Comparison of ENCODE assay signal across 20 cellular contexts in genomic region chr2:23231865-23232264, GRCh38.
DNase-seq lines count a peak whose midpoint lies in the region; ATAC-seq and TF ChIP-seq lines count a peak whose summit lies in the region.
"Had no signal": no experiment of that assay in that cellular context is flagged by ENCODE, and none has a peak within 500 bp of the region (broad histone marks: within the 10 kb centered on the region; RNA-seq: fewer than 3 reads in every experiment).

No MANE protein-coding gene starts in this region.

- no peak overlapping the region for H3K4me2 ChIP-seq in osteoblast (ENCODE audit: insufficient read depth, low read length)
- H3K4me2 ChIP-seq: A549; BLaER1 treated with 17β-estradiol and CSF1 and Interleukin-3, amounts not matched to agents 10 nM and 100 nM had no signal

- H3K4me3 ChIP-seq in right atrium auricular region: no peak overlapping the region
- no peak overlapping the region for H3K4me3 ChIP-seq in heart right ventricle
- H3K4me3 ChIP-seq in endodermal cell (ENCODE audit: low read length): no peak overlapping the region
- no peak overlapping the region for H3K4me3 ChIP-seq in osteoblast (ENCODE audit: insufficient read depth, low read length)
- H3K4me3 ChIP-seq: A549; BLaER1 treated with 17β-estradiol and CSF1 and Interleukin-3, amounts not matched to agents 10 nM and 100 nM had no signal

- H3K27me3 ChIP-seq in right atrium auricular region: no peaks in the 10 kb centered on the region
- peaks cover 0 to 6% (median 0%) of the 10 kb centered on the region in 7 donors for H3K27me3 ChIP-seq in heart right ventricle
- no peaks in the 10 kb centered on the region for H3K27me3 ChIP-seq in endodermal cell (ENCODE audit: control insufficient read depth, insufficient read depth, low read length, poor library complexity, severe bottlenecking)
- no peaks in the 10 kb centered on the region for H3K27me3 ChIP-seq in osteoblast (ENCODE audit: insufficient read depth, low read length)
- H3K27me3 ChIP-seq: BLaER1 treated with 17β-estradiol and CSF1 and Interleukin-3, amounts not matched to agents 10 nM and 100 nM had no signal

- H3K27me3 Mint-ChIP-seq in endodermal cell (ENCODE audit: insufficient read depth): no peaks in the 10 kb centered on the region
- no peaks in the 10 kb centered on the region for H3K27me3 Mint-ChIP-seq in activated T-helper 17 cell treated with anti-CD3 and anti-CD28 coated beads, Interleukin-2, amount 50 U/mL, for 72 hours
- H3K27me3 Mint-ChIP-seq: B cell had no signal

- no peak overlapping the region for H3K27ac ChIP-seq in right atrium auricular region
- H3K27ac ChIP-seq in heart right ventricle: no peak overlapping the region
- H3K27ac ChIP-seq in endodermal cell (ENCODE audit: low read depth, low read length): no peak overlapping the region
- H3K27ac ChIP-seq in osteoblast (ENCODE audit: low read depth, low read length): no peak overlapping the region
- H3K27ac ChIP-seq: 22Rv1; A549; BLaER1 treated with 17β-estradiol and CSF1 and Interleukin-3, amounts not matched to agents 10 nM and 100 nM; C4-2B had no signal

- no peak overlapping the region for H3K27ac Mint-ChIP-seq in endodermal cell
- no peak overlapping the region for H3K27ac Mint-ChIP-seq in activated T-helper 17 cell treated with anti-CD3 and anti-CD28 coated beads, Interleukin-2, amount 50 U/mL, for 72 hours
- H3K27ac Mint-ChIP-seq: B cell; CD4-positive, alpha-beta T cell; CD8-positive, alpha-beta T cell had no signal

- H4K20me1 ChIP-seq in osteoblast (ENCODE audit: insufficient read depth, low read length): no peaks in the 10 kb centered on the region
- H4K20me1 ChIP-seq: BLaER1 treated with 17β-estradiol and CSF1 and Interleukin-3, amounts not matched to agents 10 nM and 100 nM had no signal

- no peak overlapping the region for H2AFZ ChIP-seq in osteoblast (ENCODE audit: low read length)

- H3K9me3 ChIP-seq in right atrium auricular region (no peaks in the 10 kb centered on the region), heart right ventricle (no peaks in the 10 kb centered on the region), endodermal cell (ENCODE audit: control insufficient read depth, low read length) (no peaks in the 10 kb centered on the region), osteoblast (ENCODE audit: low read depth, low read length) (no peaks in the 10 kb centered on the region)
- H3K9me3 ChIP-seq: A549, Caco-2 had no signal

- 88 to 90% methylated on average over 7 of the region's 7 CpGs for WGBS in heart right ventricle, 2 donors
- 90 to 95% methylated on average over 6 to 7 of the region's 7 CpGs for WGBS in endodermal cell (ENCODE audit: insufficient coverage in 1 of 2, insufficient read length in 1 of 2), 2 experiments

- H3K79me2 ChIP-seq in osteoblast (ENCODE audit: insufficient read depth, low read length): no peaks in the 10 kb centered on the region

- ATAC-seq in heart right ventricle (no peak), GM18858 (IDR thresholded peaks at IDR 0.05; ENCODE audit: unreplicated experiment) (no peak)
- no peak for ATAC-seq in activated T-helper 17 cell treated with anti-CD3 and anti-CD28 coated beads, Interleukin-2, amount 50 U/mL, for 72 hours (replicated peaks)
- ATAC-seq: A549; CD8-positive, alpha-beta T cell had no signal

- no peak overlapping the region for H3K4me3 Mint-ChIP-seq in endodermal cell
- H3K4me3 Mint-ChIP-seq in activated T-helper 17 cell treated with anti-CD3 and anti-CD28 coated beads, Interleukin-2, amount 50 U/mL, for 72 hours: no peak overlapping the region
- H3K4me3 Mint-ChIP-seq: B cell; CD4-positive, alpha-beta T cell; CD8-positive, alpha-beta T cell had no signal

- peaks cover 4% of the 10 kb centered on the region for H3K36me3 Mint-ChIP-seq in endodermal cell (ENCODE audit: low read depth)
- H3K36me3 Mint-ChIP-seq in activated T-helper 17 cell treated with anti-CD3 and anti-CD28 coated beads, Interleukin-2, amount 50 U/mL, for 72 hours (ENCODE audit: low read depth): no peaks in the 10 kb centered on the region
- H3K36me3 Mint-ChIP-seq: CD8-positive, alpha-beta T cell had no signal

- H3K4me1 Mint-ChIP-seq in endodermal cell: peaks cover 5% of the 10 kb centered on the region
- no peaks in the 10 kb centered on the region for H3K4me1 Mint-ChIP-seq in activated T-helper 17 cell treated with anti-CD3 and anti-CD28 coated beads, Interleukin-2, amount 50 U/mL, for 72 hours
- H3K4me1 Mint-ChIP-seq: B cell had no signal

- no peak overlapping the region for H3K9ac ChIP-seq in endodermal cell (ENCODE audit: extremely low read depth, low read length, poor library complexity, severe bottlenecking)
- H3K9ac ChIP-seq: BLaER1 treated with 17β-estradiol and CSF1 and Interleukin-3, amounts not matched to agents 10 nM and 100 nM had no signal

- H3K4me1 ChIP-seq in right atrium auricular region: no peaks in the 10 kb centered on the region
- H3K4me1 ChIP-seq in heart right ventricle: no peaks in the 10 kb centered on the region
- no peaks in the 10 kb centered on the region for H3K4me1 ChIP-seq in endodermal cell (ENCODE audit: control insufficient read depth, insufficient read depth, low read length)
- no peaks in the 10 kb centered on the region for H3K4me1 ChIP-seq in osteoblast (ENCODE audit: insufficient read depth, low read length)
- H3K4me1 ChIP-seq: A549 had no signal

- TF ChIP-seq CTCF in right atrium auricular region (IDR thresholded peaks at IDR 0.05) (no peak), heart right ventricle (IDR thresholded peaks at IDR 0.05) (no peak), endodermal cell (conservative IDR thresholded peaks at IDR 0.05) (no peak), osteoblast (IDR thresholded peaks at IDR 0.05; ENCODE audit: extremely low read depth, low read depth, low read length) (no peak)

- H3K36me3 ChIP-seq in right atrium auricular region (no peaks in the 10 kb centered on the region), heart right ventricle (no peaks in the 10 kb centered on the region), endodermal cell (ENCODE audit: control insufficient read depth, insufficient read depth, low read length) (no peaks in the 10 kb centered on the region), osteoblast (ENCODE audit: insufficient read depth, low read length) (no peaks in the 10 kb centered on the region)
- H3K36me3 ChIP-seq: BLaER1 treated with 17β-estradiol and CSF1 and Interleukin-3, amounts not matched to agents 10 nM and 100 nM had no signal

- DNase-seq in right atrium auricular region (ENCODE audit: low spot score) (peak; percentile 18), heart right ventricle (no peak), endodermal cell (peak; percentile 37), osteoblast (ENCODE audit: insufficient read length, low spot score, missing footprints) (peak; percentile 55), ureter (ENCODE audit: low spot score) (peak; percentile 15), dedifferentiated amniotic fluid mesenchymal stem cell (ENCODE audit: extremely low spot score) (no peak)
- DNase-seq: AML-193; Caco-2; Calu3; CD4-positive, alpha-beta T cell; CD8-positive, alpha-beta T cell; DMS79 treated with DMSO at 0.1 percent for 48 hours; GF-D8 had no signal

- peaks cover 16% of the 10 kb centered on the region for H3K9me3 Mint-ChIP-seq in endodermal cell
- no peaks in the 10 kb centered on the region for H3K9me3 Mint-ChIP-seq in activated T-helper 17 cell treated with anti-CD3 and anti-CD28 coated beads, Interleukin-2, amount 50 U/mL, for 72 hours
- H3K9me3 Mint-ChIP-seq: CD4-positive, alpha-beta T cell; CD8-positive, alpha-beta T cell had no signal

- intact Hi-C loops in heart right ventricle (cut with DNase I): no loop called here

Comparison
In these comparisons a context has a peak if more than half of its experiments do, and no peak if none do; other contexts are left out.
1. DNase-seq: peak in right atrium auricular region (single experiment), endodermal cell (single experiment), osteoblast (single experiment) and ureter (single experiment); none in heart right ventricle (0 of 2) and dedifferentiated amniotic fluid mesenchymal stem cell (single experiment).